8 cellular contexts compared by ENCODE assay signal in the genomic region with DNA sequence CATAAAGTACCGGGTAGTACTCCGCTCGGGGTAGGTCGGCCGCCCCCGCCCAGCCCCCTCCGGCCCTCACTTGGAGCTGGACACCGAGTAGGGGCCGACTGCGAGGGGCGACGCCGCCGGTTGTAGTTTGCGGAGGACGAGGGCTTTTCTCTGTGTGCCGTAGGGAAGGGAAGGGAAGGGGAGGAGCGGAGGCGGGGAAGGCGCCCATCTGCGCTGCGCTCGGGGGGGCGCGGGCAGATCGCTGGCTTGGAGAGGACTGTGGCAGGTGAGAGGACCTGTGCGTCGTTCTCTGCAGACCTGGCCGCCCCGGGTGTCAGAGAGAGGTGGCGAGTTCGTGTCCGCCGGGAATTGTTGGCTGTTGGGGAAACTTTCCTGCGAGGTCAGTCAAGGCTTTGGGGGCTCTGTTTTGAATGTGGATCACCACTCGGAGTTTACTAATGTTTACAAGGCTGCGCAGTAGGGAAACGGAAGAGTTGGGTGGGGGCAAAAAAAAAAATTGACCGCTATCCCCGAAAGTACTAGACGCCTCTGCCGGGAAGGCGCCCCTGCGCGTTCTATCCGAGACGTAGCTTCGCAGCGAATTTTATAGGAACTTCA. TPM values are rescaled to one million over a fixed set of nuclear protein-coding genes. Genes with fewer than 3 reads are reported as not detected.
DNase-seq lines count a peak whose midpoint lies in the region; ATAC-seq, FAIRE-seq and TF ChIP-seq lines count a peak whose summit lies in the region.

No MANE protein-coding gene starts in this region.

- H3K36me3 Mint-ChIP-seq in activated B cell treated with CpG ODN at 0.5 μM for 24 hours (ENCODE audit: low read depth), result peaks cover 23% of the 10 kb centered on the region
- peaks cover 56% of the 10 kb centered on the region for H3K36me3 Mint-ChIP-seq in effector memory CD8-positive, alpha-beta T cell (ENCODE audit: insufficient read depth)
- peaks cover 12% of the 10 kb centered on the region for H3K36me3 Mint-ChIP-seq in stimulated activated memory B cell treated with anti-CD40 and anti-IgM and Interleukin-4, amounts not matched to agents 10 μg/mL and 1 μg/mL and 100 μg/mL, for 72 hours

- CTCF ChIA-PET in activated B cell treated with CpG ODN at 0.5 μM for 24 hours (lab: Charles Lee), result interaction anchor here (0.7 to 2.2 kb wide), 5 partner anchors 34 to 121 kb away, joined by 5 to 11 read pairs (median 6); no protein-coding TSS in a partner anchor

- ATAC-seq in activated B cell treated with CpG ODN at 0.5 μM for 24 hours (ENCODE audit: low read depth), result no peak
- no peak for ATAC-seq in effector memory CD8-positive, alpha-beta T cell (replicated peaks)
- no peak for ATAC-seq in stimulated activated memory B cell treated with anti-CD40 and anti-IgM and Interleukin-4, amounts not matched to agents 10 μg/mL and 1 μg/mL and 100 μg/mL, for 72 hours

- H3K27ac Mint-ChIP-seq in activated B cell treated with CpG ODN at 0.5 μM for 24 hours, result peak overlapping the region; percentile 97
- peak overlapping the region; percentile 96 to 99 for H3K27ac Mint-ChIP-seq in effector memory CD8-positive, alpha-beta T cell
- peak overlapping the region; percentile 93 for H3K27ac Mint-ChIP-seq in stimulated activated memory B cell treated with anti-CD40 and anti-IgM and Interleukin-4, amounts not matched to agents 10 μg/mL and 1 μg/mL and 100 μg/mL, for 72 hours

- H3K4me3 Mint-ChIP-seq in activated B cell treated with CpG ODN at 0.5 μM for 24 hours, result peak overlapping the region; percentile 96
- H3K4me3 Mint-ChIP-seq in effector memory CD8-positive, alpha-beta T cell, result peak overlapping the region; percentile 89 to 95
- peak overlapping the region; percentile 96 for H3K4me3 Mint-ChIP-seq in stimulated activated memory B cell treated with anti-CD40 and anti-IgM and Interleukin-4, amounts not matched to agents 10 μg/mL and 1 μg/mL and 100 μg/mL, for 72 hours

- peaks cover 38% of the 10 kb centered on the region for H3K4me1 Mint-ChIP-seq in activated B cell treated with CpG ODN at 0.5 μM for 24 hours
- H3K4me1 Mint-ChIP-seq in effector memory CD8-positive, alpha-beta T cell (ENCODE audit: low read depth in 2 of 2), result peaks cover 22 to 24% of the 10 kb centered on the region in 2 donors
- peaks cover 30% of the 10 kb centered on the region for H3K4me1 Mint-ChIP-seq in stimulated activated memory B cell treated with anti-CD40 and anti-IgM and Interleukin-4, amounts not matched to agents 10 μg/mL and 1 μg/mL and 100 μg/mL, for 72 hours

- DNase-seq in EH (ENCODE audit: low read depth) (peak; percentile 57), NCI-H1092 (lab: John Stamatoyannopoulos, UW) (peak; percentile 73), activated B cell treated with CpG ODN at 0.5 μM for 24 hours (peak; percentile 58), midbrain (lab: John Stamatoyannopoulos, UW) (peak; percentile 72), OCI-M2 (lab: John Stamatoyannopoulos, UW; ENCODE audit: unreplicated experiment) (no peak), D721Med (ENCODE audit: insufficient read length, low spot score) (no peak)
- peak in 1 of 3 experiments; percentile 44 for DNase-seq in effector memory CD8-positive, alpha-beta T cell

- TF ChIP-seq CTCF in activated B cell treated with CpG ODN at 0.5 μM for 24 hours (IDR thresholded peaks at IDR 0.05) (no peak), D721Med (IDR thresholded peaks at IDR 0.05; ENCODE audit: insufficient read depth, missing control alignments) (no peak)

- intact Hi-C loops in activated B cell treated with CpG ODN at 0.5 μM for 24 hours (cut with micrococcal nuclease), result loop anchor here (1.0 to 10.0 kb wide), 13 partner anchors 9 to 1870 kb away; a partner anchor contains a TSS

- no peaks in the 10 kb centered on the region for H3K9me3 Mint-ChIP-seq in activated B cell treated with CpG ODN at 0.5 μM for 24 hours
- no peaks in the 10 kb centered on the region for H3K9me3 Mint-ChIP-seq in effector memory CD8-positive, alpha-beta T cell
- H3K9me3 Mint-ChIP-seq in stimulated activated memory B cell treated with anti-CD40 and anti-IgM and Interleukin-4, amounts not matched to agents 10 μg/mL and 1 μg/mL and 100 μg/mL, for 72 hours, result no peaks in the 10 kb centered on the region

- POLR2A ChIA-PET in activated B cell treated with CpG ODN at 0.5 μM for 24 hours (lab: Charles Lee), result interaction anchor here (0.5 to 6.8 kb wide), 38 partner anchors 9 to 487 kb away, joined by 3 to 169 read pairs (median 5); a partner anchor contains a TSS

- FAIRE-seq in D721Med (lab: Jason Lieb, UNC), result no peak

- H3K27me3 Mint-ChIP-seq in activated B cell treated with CpG ODN at 0.5 μM for 24 hours, result no peaks in the 10 kb centered on the region
- no peaks in the 10 kb centered on the region for H3K27me3 Mint-ChIP-seq in effector memory CD8-positive, alpha-beta T cell
- H3K27me3 Mint-ChIP-seq in stimulated activated memory B cell treated with anti-CD40 and anti-IgM and Interleukin-4, amounts not matched to agents 10 μg/mL and 1 μg/mL and 100 μg/mL, for 72 hours, result no peaks in the 10 kb centered on the region

RNA-seq across cellular contexts. Expression of a gene that starts 1.4 kb away (rescaled TPM):
- total RNA-seq in activated B cell treated with CpG ODN at 0.5 μM for 24 hours, result 14.3 and 15.3 TPM in 2 replicates

RNA-seq across cellular contexts. Expression of a gene that starts 9.0 kb away (rescaled TPM):
- 90.1 and 115 TPM in 2 replicates for total RNA-seq in activated B cell treated with CpG ODN at 0.5 μM for 24 hours

Comparison
In these comparisons a context has a peak if more than half of its experiments do, and no peak if none do; other contexts are left out.
1. DNase-seq: peak in EH (single experiment), NCI-H1092 (single experiment), activated B cell treated with CpG ODN at 0.5 μM for 24 hours (single experiment) and midbrain (single experiment); none in OCI-M2 (single experiment) and D721Med (single experiment).
2. Peak in every context shown above with its lines, with median percentiles within 50 percentile points of each other: H3K27ac Mint-ChIP-seq and H3K4me3 Mint-ChIP-seq.